In genomic region chr14:61620130-61620946, GRCh38 we compare ENCODE assay signal across 8 cellular contexts.
DNase-seq lines count a peak whose midpoint lies in the region; ATAC-seq and TF ChIP-seq lines count a peak whose summit lies in the region.

No MANE protein-coding gene starts in this region.

- no peaks in the 10 kb centered on the region for H3K9me3 Mint-ChIP-seq in HFFc6
- H3K9me3 Mint-ChIP-seq in activated T-cell treated with anti-CD3 and anti-CD28 coated beads, Interleukin-2, amount 50 U/mL, for 4 hours, result no peaks in the 10 kb centered on the region
- H3K9me3 Mint-ChIP-seq in osteocyte (ENCODE audit: unreplicated experiment), result no peaks in the 10 kb centered on the region

- ATAC-seq in GM18502 (IDR thresholded peaks at IDR 0.05; ENCODE audit: poor library complexity, unreplicated experiment) (peak; percentile 85), T-helper 17 cell (no peak), GM19035 (IDR thresholded peaks at IDR 0.05; ENCODE audit: unreplicated experiment) (no peak)
- peak; percentile 94 to 95 for ATAC-seq in activated T-cell treated with anti-CD3 and anti-CD28 coated beads, Interleukin-2, amount 50 U/mL, for 4 hours

- H3K27me3 Mint-ChIP-seq in HFFc6 (ENCODE audit: insufficient read depth), result no peaks in the 10 kb centered on the region
- no peaks in the 10 kb centered on the region for H3K27me3 Mint-ChIP-seq in activated T-cell treated with anti-CD3 and anti-CD28 coated beads, Interleukin-2, amount 50 U/mL, for 4 hours (ENCODE audit: low read depth)
- H3K27me3 Mint-ChIP-seq in osteocyte (ENCODE audit: unreplicated experiment), result no peaks in the 10 kb centered on the region
- no peaks in the 10 kb centered on the region for H3K27me3 Mint-ChIP-seq in T-helper 17 cell

- H3K36me3 Mint-ChIP-seq in HFFc6 (ENCODE audit: low read depth) (no peaks in the 10 kb centered on the region), osteocyte (ENCODE audit: unreplicated experiment) (peaks cover 2% of the 10 kb centered on the region), T-helper 17 cell (ENCODE audit: low read depth) (no peaks in the 10 kb centered on the region)
- no peaks in the 10 kb centered on the region for H3K36me3 Mint-ChIP-seq in activated T-cell treated with anti-CD3 and anti-CD28 coated beads, Interleukin-2, amount 50 U/mL, for 4 hours (ENCODE audit: insufficient read depth)

- DNase-seq in HFFc6 (peak; percentile 48), osteocyte (ENCODE audit: extremely low spot score, unreplicated experiment) (no peak), DMS53 treated with DMSO at 0.1 percent for 48 hours (lab: John Stamatoyannopoulos, UW; ENCODE audit: unreplicated experiment) (no peak), NCI-H1694 treated with DMSO at 0.1 percent for 48 hours (lab: John Stamatoyannopoulos, UW) (no peak), T-helper 17 cell (no peak)
- DNase-seq in activated T-cell treated with anti-CD3 and anti-CD28 coated beads, Interleukin-2, amount 50 U/mL, for 4 hours, result peak; percentile 23

- H3K9me3 ChIP-seq in T-helper 17 cell (ENCODE audit: control insufficient read depth, low read length, poor library complexity, severe bottlenecking), result no peaks in the 10 kb centered on the region

- no peak for TF ChIP-seq CTCF in HFFc6 (IDR thresholded peaks at IDR 0.05)
- TF ChIP-seq CTCF in osteocyte (IDR thresholded peaks at IDR 0.05), result no peak

- peaks cover 50% of the 10 kb centered on the region for H3K4me1 Mint-ChIP-seq in HFFc6 (ENCODE audit: low read depth)
- peaks cover 34% of the 10 kb centered on the region for H3K4me1 Mint-ChIP-seq in activated T-cell treated with anti-CD3 and anti-CD28 coated beads, Interleukin-2, amount 50 U/mL, for 4 hours (ENCODE audit: low read depth)
- peaks cover 30% of the 10 kb centered on the region for H3K4me1 Mint-ChIP-seq in osteocyte (ENCODE audit: unreplicated experiment)
- peaks cover 10% of the 10 kb centered on the region for H3K4me1 Mint-ChIP-seq in T-helper 17 cell

- no peak overlapping the region for H3K4me3 Mint-ChIP-seq in HFFc6
- peak overlapping the region; percentile 6 for H3K4me3 Mint-ChIP-seq in activated T-cell treated with anti-CD3 and anti-CD28 coated beads, Interleukin-2, amount 50 U/mL, for 4 hours
- H3K4me3 Mint-ChIP-seq in osteocyte (ENCODE audit: unreplicated experiment), result no peak overlapping the region
- H3K4me3 Mint-ChIP-seq in T-helper 17 cell, result no peak overlapping the region

- peak overlapping the region; percentile 24 for H3K27ac Mint-ChIP-seq in HFFc6
- peak overlapping the region; percentile 4 for H3K27ac Mint-ChIP-seq in osteocyte (ENCODE audit: unreplicated experiment)
- H3K27ac Mint-ChIP-seq in T-helper 17 cell, result no peak overlapping the region

Comparison
In these comparisons a context has a peak if more than half of its experiments do, and no peak if none do; other contexts are left out.
1. ATAC-seq: peak in GM18502 (single experiment) and activated T-cell treated with anti-CD3 and anti-CD28 coated beads, Interleukin-2, amount 50 U/mL, for 4 hours (2 of 2); none in T-helper 17 cell (single experiment) and GM19035 (single experiment).
2. DNase-seq: peak in HFFc6 (single experiment) and activated T-cell treated with anti-CD3 and anti-CD28 coated beads, Interleukin-2, amount 50 U/mL, for 4 hours (single experiment); none in osteocyte (single experiment), DMS53 treated with DMSO at 0.1 percent for 48 hours (single experiment), NCI-H1694 treated with DMSO at 0.1 percent for 48 hours (single experiment) and T-helper 17 cell (0 of 3).